23 cellular contexts compared by ENCODE assay signal in the genomic region with DNA sequence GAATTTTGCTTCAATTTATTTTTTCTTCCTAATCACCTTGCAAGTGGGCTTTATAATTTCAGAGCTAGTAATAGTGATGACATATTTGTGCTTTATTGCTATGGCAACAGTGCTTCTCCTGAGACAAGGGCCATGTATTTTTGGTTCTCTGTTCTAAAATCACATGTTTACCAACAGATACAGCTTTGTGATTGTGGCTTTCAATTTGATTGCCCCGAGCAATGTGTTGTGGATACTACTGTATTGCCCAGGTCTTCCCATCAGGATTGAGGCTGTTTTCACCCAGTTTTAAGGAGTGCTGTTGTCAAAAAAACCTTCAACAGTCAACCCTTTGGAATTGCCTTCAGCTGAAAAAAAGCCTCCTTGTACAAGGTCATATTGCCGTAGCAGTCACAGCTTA.
"Had no signal": no experiment of that assay in that cellular context is flagged by ENCODE, and none has a peak within 500 bp of the region (broad histone marks: within the 10 kb centered on the region; RNA-seq: fewer than 3 reads in every experiment).

No MANE protein-coding gene starts in this region.

- ATAC-seq: natural killer cell; psoas muscle; right cardiac atrium; right lobe of liver; stimulated activated memory B cell treated with anti-CD40 and anti-IgM and Interleukin-4, amounts not matched to agents 10 μg/mL and 1 μg/mL and 100 μg/mL, for 72 hours; stimulated activated naive CD8-positive, alpha-beta T cell treated with anti-CD3 and anti-CD28 coated beads, Interleukin-15, amount 100 ng/mL, for 72 hours; stimulated activated naive CD8-positive, alpha-beta T cell treated with anti-CD3 and anti-CD28 coated beads, Interleukin-15, Interleukin-2, amounts not matched to agents 100 U/mL and 50 U/mL, for 24 hours; upper lobe of right lung had no signal

- DNase-seq: natural killer cell; occipital lobe; ovary; posterior cingulate gyrus; psoas muscle; right cardiac atrium; right lobe of liver; spleen; stimulated activated CD4-positive, alpha-beta T cell treated with anti-CD3 and anti-CD28 coated beads, Interleukin-12 subunit alpha, Interleukin-12 subunit beta, amount 100 ng/mL, for 4 hours; stimulated activated CD4-positive, alpha-beta T cell treated with anti-CD3 and anti-CD28 coated beads, Interleukin-1b, Interleukin-23, amount 100 ng/mL, for 48 hours; stimulated activated CD4-positive, alpha-beta T cell treated with anti-CD3 and anti-CD28 coated beads, Interleukin-4, amount 100 ng/mL, for 1 hour; stimulated activated CD4-positive, alpha-beta T cell treated with anti-CD3 and anti-CD28 coated beads, Interleukin-4, amount 100 ng/mL, for 4 hours; stimulated activated CD8-positive, alpha-beta memory T cell treated with anti-CD3 and anti-CD28 coated beads, Interleukin-4, amount 100 ng/mL, for 48 hours; stimulated activated naive CD4-positive, alpha-beta T cell; stimulated activated naive CD8-positive, alpha-beta T cell treated with anti-CD3 and anti-CD28 coated beads, Interleukin-15, amount 100 ng/mL, for 72 hours; stimulated activated naive CD8-positive, alpha-beta T cell treated with anti-CD3 and anti-CD28 coated beads, Interleukin-15, Interleukin-2, amounts not matched to agents 100 U/mL and 50 U/mL, for 24 hours; substantia nigra; testis; tibial artery; transverse colon; upper lobe of right lung; uterus had no signal
